18 cellular contexts compared by ENCODE assay signal in the genomic region with DNA sequence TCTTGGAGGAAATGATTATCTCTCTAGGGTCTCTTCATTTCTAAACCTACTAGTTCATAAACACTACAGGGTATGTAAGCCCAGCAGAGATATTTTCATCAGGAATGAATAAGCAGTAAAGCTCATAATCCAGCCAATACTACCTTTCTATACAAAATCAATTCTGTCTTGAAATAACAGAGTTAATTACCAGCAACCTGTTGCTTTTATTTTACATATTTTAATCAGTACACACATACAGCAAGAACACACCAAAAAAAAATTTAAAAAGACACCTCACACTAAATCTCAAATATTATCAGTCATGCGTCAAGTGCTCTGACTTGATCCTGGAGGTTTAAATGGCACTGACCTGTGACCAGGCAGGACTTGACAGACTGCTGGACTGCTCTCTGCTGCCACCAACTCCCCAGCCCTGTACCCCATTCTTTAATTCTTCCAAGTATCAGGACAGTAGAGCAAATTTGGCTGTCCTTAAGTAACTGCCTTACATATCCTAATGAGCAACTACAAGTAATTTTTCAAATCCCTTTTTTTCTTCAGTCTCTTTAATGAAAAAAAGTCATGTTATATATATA.
DNase-seq lines count a peak whose midpoint lies in the region; ATAC-seq, FAIRE-seq and TF ChIP-seq lines count a peak whose summit lies in the region.
"Had no signal": no experiment of that assay in that cellular context is flagged by ENCODE, and none has a peak within 500 bp of the region (broad histone marks: within the 10 kb centered on the region; RNA-seq: fewer than 3 reads in every experiment).

No MANE protein-coding gene starts in this region.

- peaks cover 36% of the 10 kb centered on the region for H3K4me1 Mint-ChIP-seq in endothelial cell (ENCODE audit: unreplicated experiment)
- H3K4me1 Mint-ChIP-seq: T-cell had no signal

- FAIRE-seq in GM12891 (lab: Jason Lieb, UNC): no peak
- FAIRE-seq: A549, urothelium cell line had no signal

- H3K36me3 Mint-ChIP-seq in endothelial cell (ENCODE audit: low read depth, unreplicated experiment): peaks cover 5% of the 10 kb centered on the region
- H3K36me3 Mint-ChIP-seq: T-cell had no signal

- peak overlapping the region; percentile 33 for H3K27ac Mint-ChIP-seq in endothelial cell (ENCODE audit: unreplicated experiment)
- H3K27ac Mint-ChIP-seq: T-cell had no signal

- no peak for TF ChIP-seq CTCF in endothelial cell (IDR thresholded peaks at IDR 0.05; ENCODE audit: unreplicated experiment)

- ATAC-seq in left lobe of liver (peak; percentile 65), GM19455 (IDR thresholded peaks at IDR 0.05; ENCODE audit: unreplicated experiment) (no peak), GM21447 (IDR thresholded peaks at IDR 0.05; ENCODE audit: unreplicated experiment) (no peak)
- ATAC-seq: A549, T-cell had no signal

- no peak overlapping the region for H3K4me3 Mint-ChIP-seq in endothelial cell (ENCODE audit: unreplicated experiment)
- H3K4me3 Mint-ChIP-seq: T-cell had no signal

- H3K27me3 Mint-ChIP-seq in endothelial cell (ENCODE audit: unreplicated experiment): peaks cover 2% of the 10 kb centered on the region

- in situ Hi-C loops in ACHN (cut with HindIII; ENCODE audit: low pct_ligation_motif_present, low pct_unique_long_range_greater_than_20kb, low sequenced_read_pairs): no loop called here

- DNase-seq in ACHN (peak; percentile 27), NCI-H69 (lab: John Stamatoyannopoulos, UW) (peak; percentile 9), endothelial cell (ENCODE audit: low spot score) (no peak), left lobe of liver (ENCODE audit: low spot score) (no peak), NCI-H2081 treated with DMSO at 0.1 percent for 48 hours (lab: John Stamatoyannopoulos, UW) (no peak), GM12891 (ENCODE audit: insufficient read length, low spot score) (no peak)
- DNase-seq: activated CD4-positive, alpha-beta T cell treated with anti-CD3 and anti-CD28 coated beads, Interleukin-2, amount 50 U/mL, for 4 hours; activated gamma-delta T cell treated with Interleukin-2 at 50 U/mL for 16 hours; H7; NCI-H1694 treated with DMSO at 0.1 percent for 48 hours; NCI-H2227 treated with DMSO at 0.1 percent for 48 hours; NK-92 treated with Interleukin-12 subunit alpha and Interleukin-12 subunit beta, amount 100 ng/mL, for 24 hours; stimulated activated CD8-positive, alpha-beta memory T cell treated with anti-CD3 and anti-CD28 coated beads, Interleukin-4, amount 100 ng/mL, for 48 hours; T-cell had no signal

- H3K9me3 Mint-ChIP-seq in endothelial cell (ENCODE audit: unreplicated experiment): no peaks in the 10 kb centered on the region
- H3K9me3 Mint-ChIP-seq: T-cell had no signal

- no peak for TF ChIP-seq POLR2A in GM12891 (IDR thresholded peaks at IDR 0.05; ENCODE audit: low read depth, low read length)

TF ChIP-seq in GM12891, 5 proteins besides CTCF, POLR2A, EP300 and RAD21:
- no peak for TF ChIP-seq POLR2AphosphoS5 (IDR thresholded peaks at IDR 0.05; ENCODE audit: low read depth, low read length)
- TF ChIP-seq SPI1 (IDR thresholded peaks at IDR 0.05; ENCODE audit: low read depth, low read length): no peak
- no peak for TF ChIP-seq PAX5 (IDR thresholded peaks at IDR 0.05; ENCODE audit: insufficient read depth, low read length, severe bottlenecking)
- TF ChIP-seq POU2F2 (IDR thresholded peaks at IDR 0.05; ENCODE audit: low read depth, low read length): no peak
- TF ChIP-seq TAF1 (IDR thresholded peaks at IDR 0.05; ENCODE audit: low read depth, low read length): no peak

Comparison
In these comparisons a context has a peak if more than half of its experiments do, and no peak if none do; other contexts are left out.
1. DNase-seq: peak in ACHN (single experiment) and NCI-H69 (single experiment); none in endothelial cell (single experiment), left lobe of liver (single experiment), NCI-H2081 treated with DMSO at 0.1 percent for 48 hours (single experiment) and GM12891 (single experiment).